ENCODE assay signal across 8 cellular contexts in the genomic region with DNA sequence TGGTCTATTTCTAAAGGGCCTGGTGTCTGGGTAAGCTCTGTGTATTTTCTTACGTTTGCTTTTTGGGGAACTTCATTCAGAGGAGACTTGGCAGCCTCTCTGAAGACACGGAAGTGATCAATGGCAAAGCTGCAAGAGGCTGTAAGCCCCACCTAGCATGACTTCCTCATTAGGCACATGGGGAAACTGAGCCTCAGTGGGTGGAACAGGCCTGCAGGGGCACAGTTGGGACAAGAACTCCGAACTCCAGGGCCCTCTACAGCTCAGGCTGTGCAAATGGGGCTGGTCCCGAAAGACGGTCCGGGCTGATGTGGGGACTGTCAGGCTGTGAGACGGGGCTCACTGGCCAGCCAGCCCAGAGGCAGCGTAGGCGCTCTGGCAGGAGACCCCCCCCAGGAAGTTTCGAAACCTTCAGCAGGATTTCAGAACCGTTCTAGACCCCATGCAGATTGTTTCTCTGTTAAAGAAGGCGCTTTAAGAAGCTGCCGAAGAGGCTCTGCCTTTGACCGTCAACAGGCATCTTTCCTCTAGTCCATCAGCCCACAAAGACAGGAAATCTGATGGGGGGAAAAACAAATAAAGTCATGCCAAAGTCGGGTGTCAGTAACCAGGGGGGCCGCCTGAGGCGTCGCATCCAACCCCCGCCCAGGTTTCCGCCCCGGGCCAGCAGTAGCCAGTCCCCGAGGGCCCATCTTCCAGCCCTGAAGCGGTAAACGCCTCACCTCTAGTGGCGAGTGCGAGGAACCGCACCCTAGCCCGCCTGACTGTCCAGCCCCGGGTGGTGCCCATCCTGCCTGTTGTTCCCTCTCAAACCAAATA.
DNase-seq lines count a peak whose midpoint lies in the region; ATAC-seq and TF ChIP-seq lines count a peak whose summit lies in the region.

No MANE protein-coding gene starts in this region.

- CTCF ChIA-PET in CD4-positive, alpha-beta T cell (lab: Charles Lee) = no interaction called here

- peak in 9 of 10 experiments; percentile 6 to 51 (median 18) for DNase-seq in CD4-positive, alpha-beta T cell
- peak; percentile 51 for DNase-seq in NOMO-1 treated with dmso at 0.1 percent for 144 hours (lab: John Stamatoyannopoulos, UW; ENCODE audit: unreplicated experiment)
- peak; percentile 51 for DNase-seq in activated T-helper 1 cell treated with anti-CD3 and anti-CD28 coated beads, Interleukin-12 subunit alpha, Interleukin-12 subunit beta, Interleukin-2, Interleukin-4 antibody, amounts not matched to agents 30 ng/mL and 10 ng/mL and 1 ng/mL, durations not matched to agents 14 hours and 24 hours and 36 hours (ENCODE audit: low spot score)
- DNase-seq in germinal center (ENCODE audit: low spot score) = peak; percentile 69
- DNase-seq in progenitor cell of endocrine pancreas (ENCODE audit: low spot score, unreplicated experiment) = peak; percentile 65
- no peak for DNase-seq in NCI-H446 treated with DMSO at 0.1 percent for 48 hours (lab: John Stamatoyannopoulos, UW)

- H3K27ac ChIP-seq in CD4-positive, alpha-beta T cell (ENCODE audit: low read depth, low read length) = no peak overlapping the region

- peak overlapping the region; percentile 66 for H3K4me3 Mint-ChIP-seq in CD4-positive, alpha-beta T cell
- H3K4me3 Mint-ChIP-seq in activated T-helper 1 cell treated with anti-CD3 and anti-CD28 coated beads, Interleukin-12 subunit alpha, Interleukin-12 subunit beta, Interleukin-2, Interleukin-4 antibody, amounts not matched to agents 30 ng/mL and 10 ng/mL and 1 ng/mL, durations not matched to agents 14 hours and 24 hours and 36 hours = no peak overlapping the region
- no peak overlapping the region for H3K4me3 Mint-ChIP-seq in progenitor cell of endocrine pancreas (ENCODE audit: low read depth)

- no peak overlapping the region for H3K27ac Mint-ChIP-seq in CD4-positive, alpha-beta T cell
- H3K27ac Mint-ChIP-seq in activated T-helper 1 cell treated with anti-CD3 and anti-CD28 coated beads, Interleukin-12 subunit alpha, Interleukin-12 subunit beta, Interleukin-2, Interleukin-4 antibody, amounts not matched to agents 30 ng/mL and 10 ng/mL and 1 ng/mL, durations not matched to agents 14 hours and 24 hours and 36 hours = no peak overlapping the region
- no peak overlapping the region for H3K27ac Mint-ChIP-seq in progenitor cell of endocrine pancreas

- peaks cover 7% of the 10 kb centered on the region for H3K27me3 ChIP-seq in CD4-positive, alpha-beta T cell (ENCODE audit: control insufficient read depth, insufficient read depth, low read length)

- ATAC-seq in CD4-positive, alpha-beta T cell (ENCODE audit: poor library complexity) = peak; percentile 69
- ATAC-seq in GM21723 (IDR thresholded peaks at IDR 0.05; ENCODE audit: unreplicated experiment) (peak; percentile 72), GM21526 (IDR thresholded peaks at IDR 0.05; ENCODE audit: low FRiP score, unreplicated experiment) (no peak)

- H3K9me3 ChIP-seq in CD4-positive, alpha-beta T cell (ENCODE audit: control insufficient read depth, low read length) = no peaks in the 10 kb centered on the region

- peak; percentile 71 for TF ChIP-seq CTCF in CD4-positive, alpha-beta T cell (IDR thresholded peaks at IDR 0.05)
- TF ChIP-seq CTCF in progenitor cell of endocrine pancreas (IDR thresholded peaks at IDR 0.05; ENCODE audit: unreplicated experiment) = peak; percentile 78

- no peaks in the 10 kb centered on the region for H3K9me3 Mint-ChIP-seq in CD4-positive, alpha-beta T cell
- H3K9me3 Mint-ChIP-seq in activated T-helper 1 cell treated with anti-CD3 and anti-CD28 coated beads, Interleukin-12 subunit alpha, Interleukin-12 subunit beta, Interleukin-2, Interleukin-4 antibody, amounts not matched to agents 30 ng/mL and 10 ng/mL and 1 ng/mL, durations not matched to agents 14 hours and 24 hours and 36 hours = no peaks in the 10 kb centered on the region
- no peaks in the 10 kb centered on the region for H3K9me3 Mint-ChIP-seq in progenitor cell of endocrine pancreas (ENCODE audit: low read depth)

- POLR2A ChIA-PET in CD4-positive, alpha-beta T cell (lab: Charles Lee) = no interaction called here

- intact Hi-C loops in CD4-positive, alpha-beta T cell (cut with DNase I, micrococcal nuclease) = loop anchor here in 1 of 2 experiments (10.0 kb wide), 1 partner anchor 320 kb away; no protein-coding TSS in a partner anchor
- intact Hi-C loops in activated T-helper 1 cell treated with anti-CD3 and anti-CD28 coated beads, Interleukin-12 subunit alpha, Interleukin-12 subunit beta, Interleukin-2, Interleukin-4 antibody, amounts not matched to agents 30 ng/mL and 10 ng/mL and 1 ng/mL, durations not matched to agents 14 hours and 24 hours and 36 hours (cut with micrococcal nuclease) = loop anchor here (10.0 kb wide), 1 partner anchor 1950 kb away; no protein-coding TSS in a partner anchor

- peaks cover 9% of the 10 kb centered on the region for H3K4me1 Mint-ChIP-seq in CD4-positive, alpha-beta T cell (ENCODE audit: low read depth)
- H3K4me1 Mint-ChIP-seq in activated T-helper 1 cell treated with anti-CD3 and anti-CD28 coated beads, Interleukin-12 subunit alpha, Interleukin-12 subunit beta, Interleukin-2, Interleukin-4 antibody, amounts not matched to agents 30 ng/mL and 10 ng/mL and 1 ng/mL, durations not matched to agents 14 hours and 24 hours and 36 hours (ENCODE audit: low read depth) = peaks cover 49% of the 10 kb centered on the region
- peaks cover 2% of the 10 kb centered on the region for H3K4me1 Mint-ChIP-seq in progenitor cell of endocrine pancreas (ENCODE audit: low read depth)

- H3K36me3 Mint-ChIP-seq in CD4-positive, alpha-beta T cell (ENCODE audit: low read depth) = no peaks in the 10 kb centered on the region
- H3K36me3 Mint-ChIP-seq in activated T-helper 1 cell treated with anti-CD3 and anti-CD28 coated beads, Interleukin-12 subunit alpha, Interleukin-12 subunit beta, Interleukin-2, Interleukin-4 antibody, amounts not matched to agents 30 ng/mL and 10 ng/mL and 1 ng/mL, durations not matched to agents 14 hours and 24 hours and 36 hours (ENCODE audit: low read depth) = peaks cover 3% of the 10 kb centered on the region
- no peaks in the 10 kb centered on the region for H3K36me3 Mint-ChIP-seq in progenitor cell of endocrine pancreas (ENCODE audit: insufficient read depth)

- peaks cover 31% of the 10 kb centered on the region for H3K27me3 Mint-ChIP-seq in CD4-positive, alpha-beta T cell
- H3K27me3 Mint-ChIP-seq in activated T-helper 1 cell treated with anti-CD3 and anti-CD28 coated beads, Interleukin-12 subunit alpha, Interleukin-12 subunit beta, Interleukin-2, Interleukin-4 antibody, amounts not matched to agents 30 ng/mL and 10 ng/mL and 1 ng/mL, durations not matched to agents 14 hours and 24 hours and 36 hours (ENCODE audit: insufficient read depth) = peaks cover 9% of the 10 kb centered on the region
- H3K27me3 Mint-ChIP-seq in progenitor cell of endocrine pancreas = peaks cover 26% of the 10 kb centered on the region
